In the genomic region with DNA sequence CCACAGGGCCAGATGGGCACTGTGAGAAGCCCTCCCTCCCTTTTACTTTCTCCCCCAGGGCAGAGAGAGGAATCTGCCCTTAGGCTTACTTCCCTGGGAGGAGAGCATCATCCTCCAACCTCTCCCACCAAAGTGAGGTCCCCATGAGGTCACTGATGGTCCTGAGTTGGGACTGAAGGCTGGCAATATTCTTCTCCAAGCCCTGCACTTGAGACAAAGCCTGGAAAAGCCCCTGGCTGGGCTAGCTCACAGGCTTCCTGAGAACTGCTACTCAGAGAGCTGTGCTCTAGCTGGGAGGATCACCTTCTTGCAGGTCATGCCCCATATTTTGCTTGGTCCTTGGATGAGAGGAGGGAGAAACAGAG, we compare ENCODE assay signal across 16 cellular contexts.
DNase-seq lines count a peak whose midpoint lies in the region; ATAC-seq and TF ChIP-seq lines count a peak whose summit lies in the region.
"Had no signal": no experiment of that assay in that cellular context is flagged by ENCODE, and none has a peak within 500 bp of the region (broad histone marks: within the 10 kb centered on the region; RNA-seq: fewer than 3 reads in every experiment).

No MANE protein-coding gene starts in this region.

- H3K4me1 Mint-ChIP-seq in CD14-positive monocyte = peaks cover 54% of the 10 kb centered on the region

- H3K4me3 ChIP-seq in RWPE2 (ENCODE audit: severe bottlenecking) (no peak overlapping the region), right cardiac atrium (ENCODE audit: low read length) (no peak overlapping the region), skeletal muscle tissue (ENCODE audit: low read length in 3 of 3) (no peak overlapping the region)

- peak overlapping the region; percentile 40 to 89 (median 81) for H3K27ac Mint-ChIP-seq in CD14-positive monocyte
- H3K27ac Mint-ChIP-seq: activated naive CD8-positive, alpha-beta T cell; T-helper 17 cell had no signal

- H3K36me3 ChIP-seq in RWPE2 (ENCODE audit: low read depth) (no peaks in the 10 kb centered on the region), skeletal muscle tissue (ENCODE audit: control insufficient read depth in 3 of 3, insufficient read depth in 3 of 3, low read length in 3 of 3) (no peaks in the 10 kb centered on the region)

- TF ChIP-seq CTCF in CD14-positive monocyte (IDR thresholded peaks at IDR 0.05) (no peak), RWPE2 (IDR thresholded peaks at IDR 0.05; ENCODE audit: poor library complexity, severe bottlenecking) (no peak)

- H3K27me3 Mint-ChIP-seq in CD14-positive monocyte (ENCODE audit: low read depth in 3 of 3) = peaks cover 0 to 3% (median 2%) of the 10 kb centered on the region in 3 donors
- H3K27me3 Mint-ChIP-seq: activated naive CD8-positive, alpha-beta T cell had no signal

- H3K9me3 Mint-ChIP-seq in CD14-positive monocyte = peaks cover 0 to 4% (median 0%) of the 10 kb centered on the region in 7 donors

- H3K9ac ChIP-seq in skeletal muscle tissue (ENCODE audit: low read depth in 1 of 3, low read length in 3 of 3) = peak overlapping the region in 2 of 3 donors; percentile 81

- DNase-seq in CD14-positive monocyte (ENCODE audit: low spot score) (no peak), RWPE2 (ENCODE audit: low spot score) (no peak), right cardiac atrium (peak in 1 of 3 donors; percentile 37), DMS53 (lab: John Stamatoyannopoulos, UW) (no peak), GF-D8 (lab: John Stamatoyannopoulos, UW) (no peak)
- DNase-seq in activated T-cell treated with anti-CD3 and anti-CD28 coated beads, Interleukin-2, amount 50 U/mL, for 48 hours = no peak
- DNase-seq: activated CD4-positive, CD25-positive, alpha-beta regulatory T cell treated with anti-CD3 and anti-CD28 coated beads, Interleukin-2, amount 50 U/mL, for 72 hours; central memory CD4-positive, alpha-beta T cell; erythroblast; HCEC 1CT; NCI-H1930; stimulated activated naive CD4-positive, alpha-beta T cell; T-helper 17 cell had no signal

- peaks cover 20% of the 10 kb centered on the region for H3K4me1 ChIP-seq in RWPE2 (ENCODE audit: insufficient read depth, poor library complexity, severe bottlenecking)
- H3K4me1 ChIP-seq in right cardiac atrium (ENCODE audit: control insufficient read depth, insufficient read depth, low read length) = peaks cover 45% of the 10 kb centered on the region
- peaks cover 41 to 50% (median 49%) of the 10 kb centered on the region in 3 donors for H3K4me1 ChIP-seq in skeletal muscle tissue (ENCODE audit: control insufficient read depth in 3 of 3, insufficient read depth in 3 of 3, low read length in 3 of 3)

- ATAC-seq in RWPE2 (ENCODE audit: low read depth) (no peak), right cardiac atrium (no peak), HG03378 (IDR thresholded peaks at IDR 0.05; ENCODE audit: unreplicated experiment) (no peak)
- ATAC-seq: T-helper 17 cell had no signal

- intact Hi-C loops in CD14-positive monocyte (cut with micrococcal nuclease) = loop anchor here (10.0 kb wide), 2 partner anchors 49 to 109 kb away; a partner anchor contains a TSS
- intact Hi-C loops in right cardiac atrium (cut with DNase I) = loop anchor here in 2 of 4 donors (10.0 kb wide), 1 partner anchor 109 kb away; a partner anchor contains a TSS

- H3K27me3 ChIP-seq in RWPE2 (ENCODE audit: insufficient read depth, poor library complexity, severe bottlenecking) (no peaks in the 10 kb centered on the region), right cardiac atrium (ENCODE audit: control insufficient read depth, insufficient read depth) (no peaks in the 10 kb centered on the region), skeletal muscle tissue (ENCODE audit: control insufficient read depth in 3 of 3, insufficient read depth in 3 of 3, low read length in 3 of 3) (no peaks in the 10 kb centered on the region)

- H3K9me3 ChIP-seq in RWPE2 (ENCODE audit: severe bottlenecking) (no peaks in the 10 kb centered on the region), right cardiac atrium (ENCODE audit: control insufficient read depth, low read length) (no peaks in the 10 kb centered on the region), skeletal muscle tissue (ENCODE audit: control insufficient read depth in 3 of 3, low read length in 3 of 3) (peaks cover 0 to 3% (median 0%) of the 10 kb centered on the region in 3 donors)

- peaks cover 0 to 4% of the 10 kb centered on the region in 2 donors for H3K36me3 Mint-ChIP-seq in CD14-positive monocyte
- H3K36me3 Mint-ChIP-seq: activated naive CD8-positive, alpha-beta T cell had no signal

- no peak overlapping the region for H3K4me3 Mint-ChIP-seq in CD14-positive monocyte
- H3K4me3 Mint-ChIP-seq: activated naive CD8-positive, alpha-beta T cell; T-helper 17 cell had no signal

- H3K27ac ChIP-seq in RWPE2 (ENCODE audit: poor library complexity, severe bottlenecking) = peak overlapping the region; percentile 80
- peak overlapping the region; percentile 78 for H3K27ac ChIP-seq in right cardiac atrium (ENCODE audit: low read length)
- peak overlapping the region; percentile 97 for H3K27ac ChIP-seq in skeletal muscle tissue (ENCODE audit: low read depth, low read length)
